Comparison of ENCODE assay signal across 9 cellular contexts in the genomic region with DNA sequence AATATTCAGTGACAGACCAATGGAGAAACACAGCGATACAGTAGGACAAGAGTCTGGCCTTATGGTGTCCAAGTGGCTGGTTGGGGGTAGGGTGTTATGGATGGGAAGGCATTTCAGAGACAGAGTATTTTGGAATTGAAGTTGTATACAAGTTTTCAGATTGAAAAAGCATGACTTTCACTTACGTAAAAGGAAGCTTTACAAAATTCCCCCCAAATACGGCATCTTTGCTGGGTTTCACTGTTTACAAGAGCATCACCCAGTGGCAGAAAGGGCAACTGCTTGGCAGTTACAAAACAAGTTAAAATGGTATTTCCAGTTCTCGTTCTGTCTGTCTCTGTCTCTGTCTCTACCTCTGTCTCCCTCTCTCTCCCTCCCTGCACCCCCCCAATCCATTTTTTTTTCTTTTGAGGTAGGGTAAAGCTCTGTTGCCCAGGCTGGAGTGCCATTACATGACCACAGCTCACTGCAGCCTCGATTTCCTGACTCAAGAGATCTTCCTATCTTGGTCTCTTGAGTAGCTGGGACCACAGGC.
DNase-seq lines count a peak whose midpoint lies in the region; ATAC-seq and TF ChIP-seq lines count a peak whose summit lies in the region.
"Had no signal": no experiment of that assay in that cellular context is flagged by ENCODE, and none has a peak within 500 bp of the region (broad histone marks: within the 10 kb centered on the region; RNA-seq: fewer than 3 reads in every experiment).

No MANE protein-coding gene starts in this region.

- H3K4me3 ChIP-seq in SU-DHL-6 (ENCODE audit: insufficient read depth, low read length, poor library complexity, severe bottlenecking) = no peak overlapping the region
- H3K4me3 ChIP-seq in foreskin fibroblast (ENCODE audit: low read depth in 1 of 2, low read length in 2 of 2) = peak overlapping the region in 1 of 2 donors; percentile 16

- H3K36me3 Mint-ChIP-seq in stimulated activated naive CD8-positive, alpha-beta T cell treated with anti-CD3 and anti-CD28 coated beads, Interleukin-15, Interleukin-2, amounts not matched to agents 100 ng/mL and 50 ng/mL, for 24 hours (ENCODE audit: low read depth) = no peaks in the 10 kb centered on the region

- peak overlapping the region; percentile 0 for H3K4me3 Mint-ChIP-seq in stimulated activated naive CD8-positive, alpha-beta T cell treated with anti-CD3 and anti-CD28 coated beads, Interleukin-15, Interleukin-2, amounts not matched to agents 100 ng/mL and 50 ng/mL, for 24 hours
- H3K4me3 Mint-ChIP-seq: central memory CD8-positive, alpha-beta T cell had no signal

- H3K27ac Mint-ChIP-seq in stimulated activated naive CD8-positive, alpha-beta T cell treated with anti-CD3 and anti-CD28 coated beads, Interleukin-15, Interleukin-2, amounts not matched to agents 100 ng/mL and 50 ng/mL, for 24 hours = peak overlapping the region; percentile 75

- TF ChIP-seq CTCF in SU-DHL-6 (IDR thresholded peaks at IDR 0.05; ENCODE audit: insufficient read depth, low read length, poor library complexity, severe bottlenecking) (peak; percentile 57), foreskin fibroblast (IDR thresholded peaks at IDR 0.05; ENCODE audit: low read depth, low read length) (peak; percentile 77)

- no peaks in the 10 kb centered on the region for H3K36me3 ChIP-seq in SU-DHL-6 (ENCODE audit: low read length)

- peak overlapping the region; percentile 29 for H2AFZ ChIP-seq in SU-DHL-6 (ENCODE audit: low read depth, low read length, severe bottlenecking)

- no peaks in the 10 kb centered on the region for H3K79me2 ChIP-seq in SU-DHL-6 (ENCODE audit: insufficient read depth, low read length)

- ATAC-seq in GM19455 (IDR thresholded peaks at IDR 0.05; ENCODE audit: unreplicated experiment) (peak; percentile 42), HG03469 (IDR thresholded peaks at IDR 0.05; ENCODE audit: unreplicated experiment) (peak; percentile 28)

- no peaks in the 10 kb centered on the region for H3F3A ChIP-seq in SU-DHL-6 (ENCODE audit: insufficient read depth)

- H3K4me2 ChIP-seq in SU-DHL-6 (ENCODE audit: low read depth, low read length, poor library complexity, severe bottlenecking) = peak overlapping the region; percentile 34

- peaks cover 15% of the 10 kb centered on the region for H3K27me3 Mint-ChIP-seq in stimulated activated naive CD8-positive, alpha-beta T cell treated with anti-CD3 and anti-CD28 coated beads, Interleukin-15, Interleukin-2, amounts not matched to agents 100 ng/mL and 50 ng/mL, for 24 hours

- H3K9me2 ChIP-seq in SU-DHL-6 (replicated peaks; ENCODE audit: insufficient read depth, low read length) = no peaks in the 10 kb centered on the region

- no peak overlapping the region for H3K9ac ChIP-seq in SU-DHL-6 (ENCODE audit: low read length)

- H3K9me3 Mint-ChIP-seq in stimulated activated naive CD8-positive, alpha-beta T cell treated with anti-CD3 and anti-CD28 coated beads, Interleukin-15, Interleukin-2, amounts not matched to agents 100 ng/mL and 50 ng/mL, for 24 hours = no peaks in the 10 kb centered on the region
- H3K9me3 Mint-ChIP-seq: central memory CD8-positive, alpha-beta T cell had no signal

- DNase-seq in DMS53 (lab: John Stamatoyannopoulos, UW) = peak; percentile 9
- no peak for DNase-seq in DMS53 treated with DMSO at 0.1 percent for 48 hours (lab: John Stamatoyannopoulos, UW; ENCODE audit: unreplicated experiment)
- DNase-seq in foreskin fibroblast = peak; percentile 43 to 78
- DNase-seq in NCI-H446 treated with DMSO at 0.1 percent for 48 hours (lab: John Stamatoyannopoulos, UW) = no peak

- peaks cover 45% of the 10 kb centered on the region for H3K4me1 Mint-ChIP-seq in stimulated activated naive CD8-positive, alpha-beta T cell treated with anti-CD3 and anti-CD28 coated beads, Interleukin-15, Interleukin-2, amounts not matched to agents 100 ng/mL and 50 ng/mL, for 24 hours (ENCODE audit: low read depth)
- H3K4me1 Mint-ChIP-seq: central memory CD8-positive, alpha-beta T cell had no signal

- H3K27ac ChIP-seq in SU-DHL-6 (ENCODE audit: low read depth, low read length) = no peak overlapping the region

- H3K9me3 ChIP-seq in SU-DHL-6 (ENCODE audit: insufficient read depth, low read length) = no peaks in the 10 kb centered on the region

- no peaks in the 10 kb centered on the region for H4K20me1 ChIP-seq in SU-DHL-6 (ENCODE audit: low read depth, low read length)

- no peaks in the 10 kb centered on the region for H3K27me3 ChIP-seq in SU-DHL-6 (ENCODE audit: low read length)

Comparison
In these comparisons a context has a peak if more than half of its experiments do, and no peak if none do; other contexts are left out.
1. DNase-seq: peak in DMS53 (single experiment) and foreskin fibroblast (2 of 2); none in DMS53 treated with DMSO at 0.1 percent for 48 hours (single experiment) and NCI-H446 treated with DMSO at 0.1 percent for 48 hours (single experiment).